Comparison of ENCODE assay signal across 18 cellular contexts in the genomic region with DNA sequence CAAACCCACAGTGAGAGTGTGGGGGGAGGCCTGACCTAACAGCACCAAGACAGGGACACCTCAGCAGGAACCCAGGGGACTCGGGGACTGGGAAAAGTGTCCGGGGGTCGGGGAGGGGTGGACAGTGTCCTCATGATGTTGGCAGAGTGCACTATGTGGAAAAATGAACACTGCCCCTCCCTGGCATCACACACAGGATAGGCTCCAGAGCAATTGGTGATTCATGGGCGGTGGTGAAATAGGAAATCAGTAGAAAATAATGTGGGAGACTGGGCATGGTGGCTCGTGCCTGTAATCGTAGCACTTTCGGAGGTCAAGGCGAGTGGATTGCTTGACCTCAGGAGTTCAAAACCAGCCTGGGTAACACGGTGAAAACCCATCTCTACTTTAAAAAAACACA. TPM values are rescaled to one million over a fixed set of nuclear protein-coding genes. Genes with fewer than 3 reads are reported as not detected.
A peak's percentile ranks its signal among the peaks of the same experiment; 100 is the strongest.
DNase-seq lines count a peak whose midpoint lies in the region; ATAC-seq and TF ChIP-seq lines count a peak whose summit lies in the region.
"Had no signal": no experiment of that assay in that cellular context is flagged by ENCODE, and none has a peak within 500 bp of the region (broad histone marks: within the 10 kb centered on the region; RNA-seq: fewer than 3 reads in every experiment).

No MANE protein-coding gene starts in this region.

- H3K14ac ChIP-seq in neuronal stem cell (ENCODE audit: low read length), result peak overlapping the region; percentile 27

- TF ChIP-seq CTCF in epithelial cell of esophagus (IDR thresholded peaks at IDR 0.05; ENCODE audit: insufficient read depth, low read depth, low read length, missing control alignments) (no peak), spleen (IDR thresholded peaks at IDR 0.05 in 8 of 11, conservative IDR thresholded peaks at IDR 0.05 in 3 of 11) (no peak)

- no peak overlapping the region for H2BK12ac ChIP-seq in neuronal stem cell (ENCODE audit: low read length)

- no peak overlapping the region for H3K4me3 ChIP-seq in GM23248
- H3K4me3 ChIP-seq in epithelial cell of esophagus (ENCODE audit: low read length), result no peak overlapping the region
- no peak overlapping the region for H3K4me3 ChIP-seq in neuronal stem cell (ENCODE audit: low read length in 2 of 2)
- no peak overlapping the region for H3K4me3 ChIP-seq in spleen
- H3K4me3 ChIP-seq: K562 had no signal

- H2BK120ac ChIP-seq in neuronal stem cell (ENCODE audit: low read depth, low read length), result no peak overlapping the region

- H3K4ac ChIP-seq in neuronal stem cell (ENCODE audit: low read length), result no peak overlapping the region

- no peaks in the 10 kb centered on the region for H3K9me3 ChIP-seq in GM23248 (ENCODE audit: low read depth)
- H3K9me3 ChIP-seq in neuronal stem cell (replicated peaks in 1 of 2; ENCODE audit: control insufficient read depth in 2 of 2, insufficient read depth in 1 of 2, low read depth in 1 of 2, low read length in 2 of 2), result no peaks in the 10 kb centered on the region
- no peaks in the 10 kb centered on the region for H3K9me3 ChIP-seq in spleen
- H3K9me3 ChIP-seq: Caco-2 had no signal

- H3K23ac ChIP-seq in neuronal stem cell (ENCODE audit: low read depth, low read length, poor library complexity), result no peak overlapping the region

- H2BK5ac ChIP-seq in neuronal stem cell (ENCODE audit: low read length), result no peak overlapping the region

- H3K27me3 ChIP-seq in GM23248 (replicated peaks; ENCODE audit: insufficient read depth) (no peaks in the 10 kb centered on the region), neuronal stem cell (ENCODE audit: control insufficient read depth in 3 of 3, insufficient read depth in 3 of 3, low read depth in 1 of 3, low read length in 3 of 3) (no peaks in the 10 kb centered on the region), spleen (replicated peaks in 1 of 7) (peaks cover 0 to 17% (median 0%) of the 10 kb centered on the region in 7 donors)

- no peak overlapping the region for H3K9ac ChIP-seq in GM23248
- no peak overlapping the region for H3K9ac ChIP-seq in neuronal stem cell (ENCODE audit: low read depth, low read length, poor library complexity)

- no peak for ATAC-seq in GM19463 (IDR thresholded peaks at IDR 0.05; ENCODE audit: unreplicated experiment)
- ATAC-seq: K562 had no signal

- H3K18ac ChIP-seq in neuronal stem cell (ENCODE audit: low read length), result no peak overlapping the region

- H2BK15ac ChIP-seq in neuronal stem cell (ENCODE audit: low read length), result no peak overlapping the region

- no peaks in the 10 kb centered on the region for H3K9me2 ChIP-seq in GM23248 (ENCODE audit: insufficient read depth)

- H4K91ac ChIP-seq in neuronal stem cell (ENCODE audit: low read depth, low read length, poor library complexity), result no peak overlapping the region

- TF ChIP-seq POLR2A in spleen (IDR thresholded peaks at IDR 0.05), result no peak

- H3K79me1 ChIP-seq in neuronal stem cell (ENCODE audit: low read depth, low read length), result peaks cover 4% of the 10 kb centered on the region

- in situ Hi-C loops in GM23248 (cut with MboI), result no loop called here

- intact Hi-C loops in spleen (cut with DNase I; ENCODE audit: low total_unique reads), result no loop called here

- H3K79me2 ChIP-seq in GM23248 (ENCODE audit: insufficient read depth), result no peaks in the 10 kb centered on the region

- H3K4me2 ChIP-seq in GM23248 (ENCODE audit: unreplicated experiment) (no peak overlapping the region), neuronal stem cell (ENCODE audit: insufficient read depth, low read length, poor library complexity, severe bottlenecking) (no peak overlapping the region)

- H2AFZ ChIP-seq in GM23248 (no peak overlapping the region), neuronal stem cell (ENCODE audit: low read length) (no peak overlapping the region)

- H3K36me3 ChIP-seq in GM23248 (ENCODE audit: low read depth) (peaks cover 3% of the 10 kb centered on the region; the same call in 1 of the 2 replicates), neuronal stem cell (replicated peaks in 1 of 2; ENCODE audit: control insufficient read depth in 2 of 2, insufficient read depth in 2 of 2, low read length in 2 of 2) (peaks cover 5 to 26% of the 10 kb centered on the region in 2 donors), spleen (peaks cover 0 to 48% (median 15%) of the 10 kb centered on the region in 6 donors)

- H3K27ac ChIP-seq in GM23248 (no peak overlapping the region), neuronal stem cell (replicated peaks; ENCODE audit: low read length) (no peak overlapping the region), spleen (no peak overlapping the region)
- H3K27ac ChIP-seq: C4-2B had no signal

- no peak overlapping the region for H2AK5ac ChIP-seq in neuronal stem cell (ENCODE audit: low read depth, low read length)

- H3K4me1 ChIP-seq in GM23248 (ENCODE audit: insufficient read depth), result peaks cover 6% of the 10 kb centered on the region
- H3K4me1 ChIP-seq in neuronal stem cell (ENCODE audit: control insufficient read depth in 2 of 2, insufficient read depth in 1 of 2, low read depth in 1 of 2, low read length in 2 of 2), result peaks cover 6 to 16% of the 10 kb centered on the region in 2 donors
- peaks cover 0 to 17% (median 7%) of the 10 kb centered on the region in 6 donors for H3K4me1 ChIP-seq in spleen
- H3K4me1 ChIP-seq: Caco-2 had no signal

- H4K8ac ChIP-seq in neuronal stem cell (ENCODE audit: low read depth, low read length), result no peak overlapping the region

- H3F3A ChIP-seq in GM23248 (ENCODE audit: insufficient read depth), result 0 out of 2 replicates have a peak, but pooled peaks cover 6% of the 10 kb centered on the region

- peak; percentile 53 for DNase-seq in GM23248
- DNase-seq in epithelial cell of esophagus (ENCODE audit: low read depth), result peak; percentile 28
- DNase-seq in neuronal stem cell (ENCODE audit: low spot score), result no peak
- peak; percentile 34 for DNase-seq in spleen
- no peak for DNase-seq in stimulated activated naive CD4-positive, alpha-beta T cell (lab: John Stamatoyannopoulos, UW)
- DNase-seq in DMS79 (lab: John Stamatoyannopoulos, UW), result no peak
- DNase-seq: ACHN; AML-193; Caco-2; CD4-positive, alpha-beta T cell; DMS153; DMS79 treated with DMSO at 0.1 percent for 48 hours; GF-D8; H9; IMR-90 had no signal

- 32 to 37% methylated on average over 9 of the region's 9 CpGs for WGBS in GM23248 (ENCODE audit: low coverage in 1 of 2, low lambda C conversion rate in 2 of 2, missing lambda C conversion rate in 2 of 2), 2 experiments
- WGBS in neuronal stem cell (ENCODE audit: extremely low coverage in 2 of 2, insufficient read length in 2 of 2, insufficient replicate concordance in 1 of 2), 2 donors, result no CpG with 5 or more reads among the region's 9 CpGs
- WGBS in spleen, 5 donors, result 67 to 80% (median 77%) methylated on average over 9 of the region's 9 CpGs

- no peaks in the 10 kb centered on the region for H4K20me1 ChIP-seq in GM23248 (ENCODE audit: insufficient read depth)

RNA-seq across cellular contexts. Expression of gene ANO7, which starts 3.6 kb away (rescaled TPM):
- total RNA-seq in GM23248 (2014; rRNA removed; shearing (Covaris generic)), result 0.22 and 0.38 TPM in 2 replicates
- polyA plus RNA-seq in GM23248 (2016; fragmentation: Nextera tagmentation; extraction: Ambion mirVana), result 2.6 TPM in 2 replicates
- polyA plus RNA-seq in neuronal stem cell (2013, experiment 1 of 2), result 1.3 TPM
- 1.4 TPM for polyA plus RNA-seq in neuronal stem cell (2013, experiment 2 of 2)
- 1 to 10 TPM; 1.5 to 3.5 (median 3.0) TPM for total RNA-seq in spleen
- polyA plus RNA-seq in spleen, result 1 to 10 TPM in 1 of 3 donors, under 1 TPM in 2; 0.46 to 1.3 (median 0.56) TPM

RNA-seq across cellular contexts. Expression of gene PPP1R7, which starts 34.6 kb away (rescaled TPM):
- 44.6 and 53.1 TPM in 2 replicates for total RNA-seq in GM23248 (2014; rRNA removed; shearing (Covaris generic))
- polyA plus RNA-seq in GM23248 (2016; fragmentation: Nextera tagmentation; extraction: Ambion mirVana) (107 and 110 TPM in 2 replicates), spleen (10 to 100 TPM; 37.3 to 56.5 (median 47.9) TPM)
- 36.4 TPM for polyA plus RNA-seq in neuronal stem cell (2013, experiment 1 of 2)
- 38.0 TPM for polyA plus RNA-seq in neuronal stem cell (2013, experiment 2 of 2)
- total RNA-seq in spleen, result 10 to 100 TPM; 36.1 to 89.3 (median 49.8) TPM

RNA-seq across cellular contexts. Expression of gene PASK, which starts 35.6 kb away (rescaled TPM):
- 0.38 and 2.1 TPM in 2 replicates for total RNA-seq in GM23248 (2014; rRNA removed; shearing (Covaris generic))
- polyA plus RNA-seq in GM23248 (2016; fragmentation: Nextera tagmentation; extraction: Ambion mirVana) (0.56 and 0.91 TPM in 2 replicates), spleen (10 to 100 TPM in 2 of 3 donors, 1 to 10 TPM in 1; 8.0 to 11.8 (median 10.6) TPM)
- 11.4 TPM for polyA plus RNA-seq in neuronal stem cell (2013, experiment 1 of 2)
- 10.5 TPM for polyA plus RNA-seq in neuronal stem cell (2013, experiment 2 of 2)
- total RNA-seq in spleen, result 10 to 100 TPM; 10.4 to 35.6 (median 20.8) TPM

Comparison
In these comparisons a context has a peak if more than half of its experiments do, and no peak if none do; other contexts are left out.
1. DNase-seq: peak in GM23248 (single experiment), epithelial cell of esophagus (single experiment) and spleen (single experiment); none in neuronal stem cell (single experiment), stimulated activated naive CD4-positive, alpha-beta T cell (0 of 6) and DMS79 (single experiment).